In the genomic region with DNA sequence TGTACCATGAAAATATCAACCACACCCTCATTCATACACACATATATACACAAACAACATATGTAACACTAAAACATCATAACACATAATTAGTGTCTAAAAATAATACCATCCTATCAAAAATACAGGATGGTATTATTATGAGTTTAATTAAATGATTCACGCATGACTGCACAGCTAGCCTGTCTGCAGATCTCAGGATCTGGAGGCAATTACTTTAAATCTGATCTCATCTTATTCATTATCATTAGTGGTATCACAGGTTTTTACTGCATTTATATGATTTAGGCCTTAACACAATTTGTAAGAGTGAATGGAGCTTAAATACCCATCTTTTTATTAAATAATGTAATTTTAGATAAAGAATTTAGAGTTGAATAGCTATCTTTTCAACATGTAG, we compare ENCODE assay signal across 28 cellular contexts.
"Had no signal": no experiment of that assay in that cellular context is flagged by ENCODE, and none has a peak within 500 bp of the region (broad histone marks: within the 10 kb centered on the region; RNA-seq: fewer than 3 reads in every experiment).

No MANE protein-coding gene starts in this region.

- H3K27ac Mint-ChIP-seq: dendritic cell treated with granulocyte-macrophage colony-stimulating factor and Interleukin-4, amounts not matched to agents 40 ng/mL and 50 ng/mL, for 4 days; effector memory CD8-positive, alpha-beta T cell; endodermal cell; memory B cell; naive thymus-derived CD4-positive, alpha-beta T cell had no signal

- H3K27me3 Mint-ChIP-seq: dendritic cell treated with granulocyte-macrophage colony-stimulating factor and Interleukin-4, amounts not matched to agents 40 ng/mL and 50 ng/mL, for 4 days; effector memory CD8-positive, alpha-beta T cell; naive thymus-derived CD4-positive, alpha-beta T cell had no signal

- H3K27ac ChIP-seq: colonic mucosa, epithelial cell of prostate, esophagus squamous epithelium, gastrocnemius medialis, heart right ventricle, left lung had no signal

- H3K4me1 ChIP-seq: colonic mucosa, esophagus squamous epithelium, gastrocnemius medialis, heart right ventricle, left lung had no signal

- H3K9me3 ChIP-seq: colonic mucosa, esophagus squamous epithelium, gastrocnemius medialis, left lung had no signal

- H3K9me3 Mint-ChIP-seq: endodermal cell had no signal

- H3K4me3 ChIP-seq: colonic mucosa, esophagus squamous epithelium, gastrocnemius medialis, heart right ventricle, left lung, lung had no signal

- DNase-seq: colonic mucosa; cortex of kidney; effector CD8-positive, alpha-beta T cell; effector memory CD8-positive, alpha-beta T cell; endodermal cell; erythroblast; esophagus squamous epithelium; foreskin fibroblast; foreskin melanocyte; gastrocnemius medialis; glutamatergic neuron; head of caudate nucleus; heart right ventricle; hippocampal formation; left cardiac atrium; left ventricle myocardium superior; mammary epithelial cell; mesendoderm; midbrain; naive thymus-derived CD4-positive, alpha-beta T cell had no signal

- FAIRE-seq: endometrium, islet of Langerhans, keratinocyte had no signal

- H3K36me3 ChIP-seq: colonic mucosa, esophagus squamous epithelium, gastrocnemius medialis, heart right ventricle, left lung had no signal

- H3K4me1 Mint-ChIP-seq: endodermal cell; naive thymus-derived CD4-positive, alpha-beta T cell had no signal

- H3K27me3 ChIP-seq: colonic mucosa, esophagus squamous epithelium, gastrocnemius medialis, heart right ventricle, left lung had no signal

- H3K4me3 Mint-ChIP-seq: dendritic cell treated with granulocyte-macrophage colony-stimulating factor and Interleukin-4, amounts not matched to agents 40 ng/mL and 50 ng/mL, for 4 days; effector memory CD8-positive, alpha-beta T cell; endodermal cell; memory B cell; naive thymus-derived CD4-positive, alpha-beta T cell had no signal

- H3K36me3 Mint-ChIP-seq: memory B cell; naive thymus-derived CD4-positive, alpha-beta T cell had no signal
